ENCODE assay signal across 2 cellular contexts in the genomic region with DNA sequence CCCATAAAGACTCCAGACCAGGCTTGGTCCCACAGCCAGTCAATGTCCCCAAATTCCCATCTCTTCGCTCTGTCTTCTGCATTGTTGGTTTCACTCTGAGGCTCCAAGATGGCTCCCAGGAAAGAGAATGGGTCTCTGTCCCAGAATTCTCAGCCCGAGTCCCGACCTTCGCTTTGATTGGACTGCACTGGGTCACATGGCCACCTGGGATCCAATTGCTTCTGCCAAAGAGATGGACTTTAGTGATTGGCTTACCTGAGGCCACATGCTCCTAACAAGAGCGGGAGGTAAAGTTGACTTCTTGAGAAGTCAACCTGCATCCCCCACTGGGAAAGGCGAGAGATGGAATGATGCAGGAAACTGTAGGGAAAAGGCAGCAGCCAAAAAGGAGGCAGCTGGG.
TF ChIP-seq lines count a peak whose summit lies in the region.

No MANE protein-coding gene starts in this region.

TF ChIP-seq in Ishikawa, 13 proteins besides CTCF, POLR2A, EP300 and RAD21 (continued from another document):
- TF ChIP-seq, protein P1, sequence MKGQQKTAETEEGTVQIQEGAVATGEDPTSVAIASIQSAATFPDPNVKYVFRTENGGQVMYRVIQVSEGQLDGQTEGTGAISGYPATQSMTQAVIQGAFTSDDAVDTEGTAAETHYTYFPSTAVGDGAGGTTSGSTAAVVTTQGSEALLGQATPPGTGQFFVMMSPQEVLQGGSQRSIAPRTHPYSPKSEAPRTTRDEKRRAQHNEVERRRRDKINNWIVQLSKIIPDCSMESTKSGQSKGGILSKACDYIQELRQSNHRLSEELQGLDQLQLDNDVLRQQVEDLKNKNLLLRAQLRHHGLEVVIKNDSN (IDR thresholded peaks at IDR 0.05): peak; percentile 43; the same call in 1 of the 2 replicates
- TF ChIP-seq ZBTB7A (IDR thresholded peaks at IDR 0.05; ENCODE audit: low read depth) (no peak), EGR1 (IDR thresholded peaks at IDR 0.05) (no peak)
TF ChIP-seq in Ishikawa: peak in this region for 1.

TF ChIP-seq in H1, 55 proteins besides CTCF, POLR2A, EP300 and RAD21 (continued from another document):
- TF ChIP-seq, protein P2, sequence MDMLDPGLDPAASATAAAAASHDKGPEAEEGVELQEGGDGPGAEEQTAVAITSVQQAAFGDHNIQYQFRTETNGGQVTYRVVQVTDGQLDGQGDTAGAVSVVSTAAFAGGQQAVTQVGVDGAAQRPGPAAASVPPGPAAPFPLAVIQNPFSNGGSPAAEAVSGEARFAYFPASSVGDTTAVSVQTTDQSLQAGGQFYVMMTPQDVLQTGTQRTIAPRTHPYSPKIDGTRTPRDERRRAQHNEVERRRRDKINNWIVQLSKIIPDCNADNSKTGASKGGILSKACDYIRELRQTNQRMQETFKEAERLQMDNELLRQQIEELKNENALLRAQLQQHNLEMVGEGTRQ (IDR thresholded peaks at IDR 0.05; ENCODE audit: low read length): no peak
